In the genomic region with DNA sequence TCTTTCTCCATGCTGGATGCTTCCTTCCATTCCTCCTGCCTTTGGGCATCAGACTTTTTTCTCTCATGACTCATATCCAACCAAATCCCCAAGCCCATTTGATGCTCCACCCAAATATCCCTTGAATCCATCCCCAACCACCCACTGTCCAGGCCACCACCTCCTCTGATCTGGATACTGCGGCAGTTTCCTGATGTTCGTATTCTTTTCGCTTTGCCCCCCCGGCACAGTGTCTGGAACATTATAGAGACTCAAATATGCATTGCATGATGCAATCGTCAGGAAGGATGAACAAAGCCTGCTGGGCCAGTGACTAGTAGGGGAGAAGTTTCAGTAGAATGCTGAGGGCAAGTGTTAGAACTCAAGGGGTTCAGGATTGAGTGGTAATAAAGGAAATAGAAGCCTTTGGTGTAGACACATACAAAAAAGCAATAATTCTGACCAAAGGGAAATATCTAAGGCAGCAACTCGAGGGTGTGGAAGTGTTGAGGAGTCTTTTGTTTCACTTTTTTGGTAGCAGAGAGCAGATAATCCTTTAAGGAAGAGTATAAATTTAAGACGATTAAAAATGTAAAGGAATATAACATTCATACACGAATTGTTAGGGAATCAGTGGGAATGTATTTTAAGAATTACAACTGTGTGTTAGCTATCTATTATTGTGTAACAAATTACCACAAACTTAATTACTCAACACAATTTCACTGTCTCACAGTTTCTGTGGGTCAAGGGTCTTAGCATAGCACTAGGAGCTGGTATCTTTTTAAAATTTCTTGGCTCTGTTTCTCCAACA, we compare ENCODE assay signal across 12 cellular contexts. TPM values are rescaled to one million over a fixed set of nuclear protein-coding genes. Genes with fewer than 3 reads are reported as not detected.
DNase-seq lines count a peak whose midpoint lies in the region; ATAC-seq and TF ChIP-seq lines count a peak whose summit lies in the region.
"Had no signal": no experiment of that assay in that cellular context is flagged by ENCODE, and none has a peak within 500 bp of the region (broad histone marks: within the 10 kb centered on the region; RNA-seq: fewer than 3 reads in every experiment).

No MANE protein-coding gene starts in this region.

- no peak overlapping the region for H3K27ac ChIP-seq in psoas muscle
- H3K27ac ChIP-seq: thoracic aorta had no signal

- H3K36me3 Mint-ChIP-seq in CD14-positive monocyte: peaks cover 42 to 43% of the 10 kb centered on the region in 2 donors
- H3K36me3 Mint-ChIP-seq in activated CD8-positive, alpha-beta T cell treated with anti-CD3 and anti-CD28 coated beads for 36 hours (ENCODE audit: low read depth): peaks cover 41% of the 10 kb centered on the region

- TF ChIP-seq RAD21 in Ishikawa (IDR thresholded peaks at IDR 0.05; ENCODE audit: low read depth): no peak

- peak overlapping the region in 1 of 2 donors; percentile 40 for H3K4me3 Mint-ChIP-seq in CD14-positive monocyte
- H3K4me3 Mint-ChIP-seq in activated CD8-positive, alpha-beta T cell treated with anti-CD3 and anti-CD28 coated beads for 36 hours: no peak overlapping the region

- CTCF ChIA-PET in activated CD8-positive, alpha-beta T cell treated with anti-CD3 and anti-CD28 coated beads for 36 hours (lab: Charles Lee): interaction anchor here (0.7 to 2.9 kb wide), 4 partner anchors 15 to 124 kb away, joined by 3 to 10 read pairs (median 6); no protein-coding TSS in a partner anchor

- DNase-seq in CD14-positive monocyte (ENCODE audit: low spot score) (peak; percentile 50), foreskin fibroblast (peak; percentile 41 to 74), NCI-H345 treated with DMSO at 0.1 percent for 48 hours (lab: John Stamatoyannopoulos, UW; ENCODE audit: unreplicated experiment) (no peak), psoas muscle (no peak)
- peak; percentile 54 for DNase-seq in activated CD8-positive, alpha-beta T cell treated with anti-CD3 and anti-CD28 coated beads for 36 hours
- DNase-seq: right cardiac atrium had no signal

- intact Hi-C loops in CD14-positive monocyte (cut with micrococcal nuclease): no loop called here
- intact Hi-C loops in activated CD8-positive, alpha-beta T cell treated with anti-CD3 and anti-CD28 coated beads for 36 hours (cut with micrococcal nuclease): no loop called here
- intact Hi-C loops in psoas muscle (cut with DNase I): no loop called here

- peaks cover 12 to 24% of the 10 kb centered on the region in 2 donors for H3K36me3 ChIP-seq in psoas muscle (ENCODE audit: insufficient read depth in 1 of 2, low read depth in 1 of 2)

- H3K27me3 Mint-ChIP-seq in CD14-positive monocyte (ENCODE audit: low read depth in 3 of 3): peaks cover 0 to 6% (median 0%) of the 10 kb centered on the region in 3 donors
- no peaks in the 10 kb centered on the region for H3K27me3 Mint-ChIP-seq in activated CD8-positive, alpha-beta T cell treated with anti-CD3 and anti-CD28 coated beads for 36 hours

- no peak overlapping the region for H3K4me3 ChIP-seq in foreskin fibroblast (ENCODE audit: low read depth in 1 of 2, low read length in 2 of 2)
- no peak overlapping the region for H3K4me3 ChIP-seq in psoas muscle
- H3K4me3 ChIP-seq: thoracic aorta had no signal

- H3K9me3 ChIP-seq in psoas muscle: no peaks in the 10 kb centered on the region
- H3K9me3 ChIP-seq: thoracic aorta had no signal

- POLR2A ChIA-PET in activated CD8-positive, alpha-beta T cell treated with anti-CD3 and anti-CD28 coated beads for 36 hours (lab: Charles Lee): no interaction called here

- H3K9me3 Mint-ChIP-seq in CD14-positive monocyte: peaks cover 0 to 5% (median 0%) of the 10 kb centered on the region in 7 donors
- no peaks in the 10 kb centered on the region for H3K9me3 Mint-ChIP-seq in activated CD8-positive, alpha-beta T cell treated with anti-CD3 and anti-CD28 coated beads for 36 hours

- ATAC-seq in activated CD8-positive, alpha-beta T cell treated with anti-CD3 and anti-CD28 coated beads for 36 hours: peak; percentile 60
- no peak for ATAC-seq in GM19328 (IDR thresholded peaks at IDR 0.05; ENCODE audit: unreplicated experiment)
- ATAC-seq in GM18511 (IDR thresholded peaks at IDR 0.05; ENCODE audit: unreplicated experiment): no peak
- ATAC-seq in psoas muscle: no peak
- ATAC-seq: right cardiac atrium had no signal

- peaks cover 52% of the 10 kb centered on the region for H3K4me1 Mint-ChIP-seq in CD14-positive monocyte
- peaks cover 34% of the 10 kb centered on the region for H3K4me1 Mint-ChIP-seq in activated CD8-positive, alpha-beta T cell treated with anti-CD3 and anti-CD28 coated beads for 36 hours (ENCODE audit: low read depth)

- H3K4me1 ChIP-seq in psoas muscle: no peaks in the 10 kb centered on the region

- TF ChIP-seq CTCF in CD14-positive monocyte (IDR thresholded peaks at IDR 0.05): no peak
- TF ChIP-seq CTCF in activated CD8-positive, alpha-beta T cell treated with anti-CD3 and anti-CD28 coated beads for 36 hours (IDR thresholded peaks at IDR 0.05): no peak
- TF ChIP-seq CTCF in foreskin fibroblast (IDR thresholded peaks at IDR 0.05; ENCODE audit: low read depth, low read length): no peak
- TF ChIP-seq CTCF in psoas muscle (IDR thresholded peaks at IDR 0.05): no peak

- H3K27ac Mint-ChIP-seq in CD14-positive monocyte: peak overlapping the region; percentile 69 to 89 (median 84)
- H3K27ac Mint-ChIP-seq in activated CD8-positive, alpha-beta T cell treated with anti-CD3 and anti-CD28 coated beads for 36 hours: peak overlapping the region; percentile 91

- TF ChIP-seq EP300 in Ishikawa (IDR thresholded peaks at IDR 0.05; ENCODE audit: borderline replicate concordance): no peak

- H3K27me3 ChIP-seq in psoas muscle (ENCODE audit: insufficient read depth in 3 of 3, low read length in 2 of 3): peaks cover 0 to 3% (median 0%) of the 10 kb centered on the region in 3 donors

- 81 to 88% (median 85%) methylated on average over 8 of the region's 8 CpGs for WGBS in psoas muscle, 3 donors

TF ChIP-seq in Ishikawa, 13 proteins besides CTCF, POLR2A, EP300 and RAD21:
- TF ChIP-seq, protein P1, sequence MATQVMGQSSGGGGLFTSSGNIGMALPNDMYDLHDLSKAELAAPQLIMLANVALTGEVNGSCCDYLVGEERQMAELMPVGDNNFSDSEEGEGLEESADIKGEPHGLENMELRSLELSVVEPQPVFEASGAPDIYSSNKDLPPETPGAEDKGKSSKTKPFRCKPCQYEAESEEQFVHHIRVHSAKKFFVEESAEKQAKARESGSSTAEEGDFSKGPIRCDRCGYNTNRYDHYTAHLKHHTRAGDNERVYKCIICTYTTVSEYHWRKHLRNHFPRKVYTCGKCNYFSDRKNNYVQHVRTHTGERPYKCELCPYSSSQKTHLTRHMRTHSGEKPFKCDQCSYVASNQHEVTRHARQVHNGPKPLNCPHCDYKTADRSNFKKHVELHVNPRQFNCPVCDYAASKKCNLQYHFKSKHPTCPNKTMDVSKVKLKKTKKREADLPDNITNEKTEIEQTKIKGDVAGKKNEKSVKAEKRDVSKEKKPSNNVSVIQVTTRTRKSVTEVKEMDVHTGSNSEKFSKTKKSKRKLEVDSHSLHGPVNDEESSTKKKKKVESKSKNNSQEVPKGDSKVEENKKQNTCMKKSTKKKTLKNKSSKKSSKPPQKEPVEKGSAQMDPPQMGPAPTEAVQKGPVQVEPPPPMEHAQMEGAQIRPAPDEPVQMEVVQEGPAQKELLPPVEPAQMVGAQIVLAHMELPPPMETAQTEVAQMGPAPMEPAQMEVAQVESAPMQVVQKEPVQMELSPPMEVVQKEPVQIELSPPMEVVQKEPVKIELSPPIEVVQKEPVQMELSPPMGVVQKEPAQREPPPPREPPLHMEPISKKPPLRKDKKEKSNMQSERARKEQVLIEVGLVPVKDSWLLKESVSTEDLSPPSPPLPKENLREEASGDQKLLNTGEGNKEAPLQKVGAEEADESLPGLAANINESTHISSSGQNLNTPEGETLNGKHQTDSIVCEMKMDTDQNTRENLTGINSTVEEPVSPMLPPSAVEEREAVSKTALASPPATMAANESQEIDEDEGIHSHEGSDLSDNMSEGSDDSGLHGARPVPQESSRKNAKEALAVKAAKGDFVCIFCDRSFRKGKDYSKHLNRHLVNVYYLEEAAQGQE (IDR thresholded peaks at IDR 0.05; ENCODE audit: low read depth): no peak
- TF ChIP-seq CEBPB (IDR thresholded peaks at IDR 0.05): peak; percentile 74

RNA-seq across cellular contexts. Expression of a gene that starts 7.5 kb away (rescaled TPM):
- 1,000 to 10,000 TPM; 2,621 to 3,364 TPM for polyA plus RNA-seq in CD14-positive monocyte
- 100 to 1,000 TPM; 131 to 144 TPM for total RNA-seq in activated CD8-positive, alpha-beta T cell treated with anti-CD3 and anti-CD28 coated beads for 36 hours
- 10 to 100 TPM; 36.7 to 68.5 (median 47.1) TPM for total RNA-seq in psoas muscle
- 100 to 1,000 TPM in 1 of 3 donors, 10 to 100 TPM in 2; 61.2 to 500 (median 96.1) TPM for polyA plus RNA-seq in psoas muscle
- total RNA-seq: G401 had no signal

RNA-seq across cellular contexts. Expression of a gene that starts 35.7 kb away (rescaled TPM):
- polyA plus RNA-seq in CD14-positive monocyte (1,000 to 10,000 TPM; 2,129 to 2,138 TPM), psoas muscle (100 to 1,000 TPM in 1 of 3 donors, 10 to 100 TPM in 2; 30.5 to 414 (median 61.6) TPM)
- total RNA-seq in activated CD8-positive, alpha-beta T cell treated with anti-CD3 and anti-CD28 coated beads for 36 hours: 100 to 1,000 TPM; 208 to 220 TPM
- total RNA-seq in psoas muscle: 100 to 1,000 TPM in 1 of 4 donors, 10 to 100 TPM in 3; 41.8 to 150 (median 59.9) TPM
- total RNA-seq: G401 had no signal

RNA-seq across cellular contexts. Expression of a gene that starts 59.5 kb away (rescaled TPM):
- not detected for polyA plus RNA-seq in CD14-positive monocyte
- total RNA-seq in activated CD8-positive, alpha-beta T cell treated with anti-CD3 and anti-CD28 coated beads for 36 hours: not detected
- total RNA-seq in psoas muscle: not detected
- not detected for polyA plus RNA-seq in psoas muscle
- total RNA-seq: G401, right cardiac atrium, thoracic aorta had no signal
- polyA plus RNA-seq: adipose tissue, right cardiac atrium had no signal

Comparison
In these comparisons a context has a peak if more than half of its experiments do, and no peak if none do; other contexts are left out.
1. DNase-seq: peak in CD14-positive monocyte (single experiment), activated CD8-positive, alpha-beta T cell treated with anti-CD3 and anti-CD28 coated beads for 36 hours (single experiment) and foreskin fibroblast (2 of 2); none in NCI-H345 treated with DMSO at 0.1 percent for 48 hours (single experiment) and psoas muscle (0 of 2).